Comparison of ENCODE assay signal across 1 cellular context in the genomic region with DNA sequence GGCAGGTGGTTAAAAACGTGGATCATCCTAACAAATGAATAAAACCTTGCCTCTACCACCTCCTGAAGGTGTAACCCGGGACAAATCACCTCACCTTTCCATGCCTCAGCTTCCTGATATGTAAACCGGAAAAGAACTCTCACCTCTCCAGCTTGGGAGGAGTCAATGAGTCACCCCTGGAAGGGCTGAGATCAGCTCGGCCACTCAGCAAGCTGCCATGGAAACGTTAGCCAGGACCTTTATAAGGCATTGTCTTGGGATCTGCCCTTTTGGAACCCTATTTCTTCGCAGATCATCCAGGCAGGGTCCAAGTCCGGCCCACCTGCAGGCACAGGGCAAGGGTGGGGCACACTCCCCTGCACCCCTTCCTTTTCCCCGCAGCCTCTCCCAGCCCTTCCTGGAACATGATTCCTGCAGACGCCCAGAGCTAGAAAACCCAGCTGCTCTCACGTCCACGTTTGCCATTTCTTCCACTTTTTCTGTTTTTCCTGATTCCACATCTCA.
A peak's percentile ranks its signal among the peaks of the same experiment; 100 is the strongest.
TF ChIP-seq lines count a peak whose summit lies in the region.

No MANE protein-coding gene starts in this region.

TF ChIP-seq in K562, 482 proteins besides CTCF, POLR2A, EP300 and RAD21 (continued from another document):
- TF ChIP-seq JUN (IDR thresholded peaks at IDR 0.05; ENCODE audit: borderline replicate concordance, low read depth, low read length) = peak; percentile 64; the same call in 1 of the 2 replicates
- no peak for TF ChIP-seq JUN (CRISPR knock-in tag; IDR thresholded peaks at IDR 0.05; ENCODE audit: borderline replicate concordance)
- TF ChIP-seq, protein P1, sequence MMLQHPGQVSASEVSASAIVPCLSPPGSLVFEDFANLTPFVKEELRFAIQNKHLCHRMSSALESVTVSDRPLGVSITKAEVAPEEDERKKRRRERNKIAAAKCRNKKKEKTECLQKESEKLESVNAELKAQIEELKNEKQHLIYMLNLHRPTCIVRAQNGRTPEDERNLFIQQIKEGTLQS (IDR thresholded peaks at IDR 0.05) = peak; percentile 80
- TF ChIP-seq, protein P1 (CRISPR knock-in tag; conservative IDR thresholded peaks at IDR 0.05) = no peak
- no peak for TF ChIP-seq TFAM (CRISPR knock-in tag; conservative IDR thresholded peaks at IDR 0.05)
- TF ChIP-seq JUND (IDR thresholded peaks at IDR 0.05; ENCODE audit: borderline replicate concordance, low read depth, low read length) = peak; percentile 81
- TF ChIP-seq JUND (tag; IDR thresholded peaks at IDR 0.05; ENCODE audit: borderline replicate concordance, low read depth, low read length) = peak; percentile 78; the same call in 1 of the 3 replicates
- TF ChIP-seq ETV1 (tag; conservative IDR thresholded peaks at IDR 0.05; ENCODE audit: low read depth) = 0 out of 2 replicates have a peak, but pooled peaks have one; percentile 29
- peak; percentile 85 for TF ChIP-seq FOSL1 (tag; conservative IDR thresholded peaks at IDR 0.05)
- TF ChIP-seq NR2C2 (CRISPR knock-in tag; IDR thresholded peaks at IDR 0.05) = no peak
- peak; percentile 88 for TF ChIP-seq NR2C2 (tag; IDR thresholded peaks at IDR 0.05)
- peak; percentile 73 for TF ChIP-seq RFX1 (IDR thresholded peaks at IDR 0.05)
- peak; percentile 43; the same call in 1 of the 2 replicates for TF ChIP-seq ELF1 (tag; IDR thresholded peaks at IDR 0.05)
- TF ChIP-seq MYNN (IDR thresholded peaks at IDR 0.05) = peak; percentile 80; the same call in 1 of the 2 replicates
- TF ChIP-seq MYNN (CRISPR knock-in tag; IDR thresholded peaks at IDR 0.05) = no peak
- TF ChIP-seq, protein P2, sequence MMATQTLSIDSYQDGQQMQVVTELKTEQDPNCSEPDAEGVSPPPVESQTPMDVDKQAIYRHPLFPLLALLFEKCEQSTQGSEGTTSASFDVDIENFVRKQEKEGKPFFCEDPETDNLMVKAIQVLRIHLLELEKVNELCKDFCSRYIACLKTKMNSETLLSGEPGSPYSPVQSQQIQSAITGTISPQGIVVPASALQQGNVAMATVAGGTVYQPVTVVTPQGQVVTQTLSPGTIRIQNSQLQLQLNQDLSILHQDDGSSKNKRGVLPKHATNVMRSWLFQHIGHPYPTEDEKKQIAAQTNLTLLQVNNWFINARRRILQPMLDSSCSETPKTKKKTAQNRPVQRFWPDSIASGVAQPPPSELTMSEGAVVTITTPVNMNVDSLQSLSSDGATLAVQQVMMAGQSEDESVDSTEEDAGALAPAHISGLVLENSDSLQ (IDR thresholded peaks at IDR 0.05) = peak; percentile 35; the same call in 1 of the 2 replicates
- TF ChIP-seq GABPA (tag; conservative IDR thresholded peaks at IDR 0.05; ENCODE audit: low read depth) = no peak
- no peak for TF ChIP-seq SAP30 (IDR thresholded peaks at IDR 0.05; ENCODE audit: borderline replicate concordance, insufficient read depth, low read depth, low read length, poor library complexity, severe bottlenecking)
